22 cellular contexts compared by ENCODE assay signal in genomic region chr1:192527950-192528349, GRCh38. TPM values are rescaled to one million over a fixed set of nuclear protein-coding genes. Genes with fewer than 3 reads are reported as not detected.
DNase-seq lines count a peak whose midpoint lies in the region; ATAC-seq, FAIRE-seq and TF ChIP-seq lines count a peak whose summit lies in the region.
"Had no signal": no experiment of that assay in that cellular context is flagged by ENCODE, and none has a peak within 500 bp of the region (broad histone marks: within the 10 kb centered on the region; RNA-seq: fewer than 3 reads in every experiment).

No MANE protein-coding gene starts in this region.

- TF ChIP-seq CTCF in brain microvascular endothelial cell (IDR thresholded peaks at IDR 0.05; ENCODE audit: low read depth, low read length, missing control alignments), result no peak
- TF ChIP-seq CTCF in chondrocyte (IDR thresholded peaks at IDR 0.05), result no peak

- H3K4me3 ChIP-seq in brain microvascular endothelial cell (ENCODE audit: low read depth, low read length), result no peak overlapping the region
- H3K4me3 ChIP-seq: A549, PC-9, right lobe of liver, thyroid gland had no signal

- ATAC-seq in GM19455 (IDR thresholded peaks at IDR 0.05; ENCODE audit: unreplicated experiment) (peak; percentile 50), HG02870 (IDR thresholded peaks at IDR 0.05; ENCODE audit: unreplicated experiment) (peak; percentile 27)
- ATAC-seq: A549, right lobe of liver had no signal

- H3K27me3 Mint-ChIP-seq in chondrocyte (ENCODE audit: low read depth), result no peaks in the 10 kb centered on the region

- FAIRE-seq in GM12891 (lab: Jason Lieb, UNC), result peak; percentile 60

- H3K9me3 Mint-ChIP-seq in chondrocyte (ENCODE audit: low read depth), result peaks cover 15% of the 10 kb centered on the region

- H3K36me3 ChIP-seq in brain microvascular endothelial cell (replicated peaks), result no peaks in the 10 kb centered on the region
- H3K36me3 ChIP-seq: right lobe of liver, thyroid gland had no signal

- no peak for DNase-seq in GM12891 (ENCODE audit: insufficient read length, low spot score)
- DNase-seq in LHCN-M2 (ENCODE audit: low read depth), result peak; percentile 74
- no peak for DNase-seq in OCI-M1 (lab: John Stamatoyannopoulos, UW)
- no peak for DNase-seq in brain microvascular endothelial cell
- DNase-seq in activated CD4-positive, alpha-beta T cell treated with anti-CD3 and anti-CD28 coated beads, Interleukin-2, amount 50 U/mL, for 4 hours, result no peak
- no peak for DNase-seq in chondrocyte (ENCODE audit: low spot score)
- DNase-seq: activated CD4-positive, alpha-beta T cell treated with anti-CD3 and anti-CD28 coated beads, Interleukin-2, amount 50 U/mL, for 48 hours; activated T-cell treated with anti-CD3 and anti-CD28 coated beads, Interleukin-2, amount 50 U/mL, for 48 hours; DMS79; effector CD4-positive, alpha-beta T cell; GOT3; hypothalamus; midbrain; NCI-H1930; NCI-H524 treated with DMSO at 0.1 percent for 48 hours; PC-9; right lobe of liver; thyroid gland had no signal

- peaks cover 2% of the 10 kb centered on the region for H3K36me3 Mint-ChIP-seq in chondrocyte (ENCODE audit: low read depth)

- no peak overlapping the region for H3K27ac ChIP-seq in brain microvascular endothelial cell
- H3K27ac ChIP-seq: PC-9, right lobe of liver, thyroid gland had no signal

- no peak for TF ChIP-seq POLR2A in GM12891 (IDR thresholded peaks at IDR 0.05; ENCODE audit: low read depth, low read length)

- H3K4me3 Mint-ChIP-seq in chondrocyte (ENCODE audit: unreplicated experiment), result no peak overlapping the region

- no peaks in the 10 kb centered on the region for H3K27me3 ChIP-seq in brain microvascular endothelial cell (replicated peaks)
- H3K27me3 ChIP-seq: right lobe of liver, thyroid gland had no signal

- H3K27ac Mint-ChIP-seq in chondrocyte (ENCODE audit: unreplicated experiment), result no peak overlapping the region

- in situ Hi-C loops in brain microvascular endothelial cell (cut with HindIII; ENCODE audit: low pct_ligation_motif_present, low sequenced_read_pairs), result no loop called here

- H3K4me1 Mint-ChIP-seq in chondrocyte (ENCODE audit: low read depth), result peaks cover 72% of the 10 kb centered on the region

TF ChIP-seq in GM12891, 5 proteins besides CTCF, POLR2A, EP300 and RAD21:
- TF ChIP-seq SPI1 (IDR thresholded peaks at IDR 0.05; ENCODE audit: low read depth, low read length) (no peak), TAF1 (IDR thresholded peaks at IDR 0.05; ENCODE audit: low read depth, low read length) (no peak), PAX5 (IDR thresholded peaks at IDR 0.05; ENCODE audit: insufficient read depth, low read length, severe bottlenecking) (no peak)

RNA-seq across cellular contexts. Expression of gene RGS1, which starts 47.6 kb away (rescaled TPM):
- polyA plus RNA-seq in GM12891 (2012; ENCODE audit: low read depth, missing spikeins), result 246 TPM
- total RNA-seq in LHCN-M2 (2014; rRNA removed) (0.11 and 0.19 TPM in 2 replicates), chondrocyte (not detected in 3 replicates)
- not detected for polyA plus RNA-seq in LHCN-M2 (2012)
- total RNA-seq: HT-29, PC-9 had no signal
- polyA plus RNA-seq: A549 had no signal
